In genomic region chr2:160062283-160063005, GRCh38 we compare ENCODE assay signal across 8 cellular contexts. TPM values are rescaled to one million over a fixed set of nuclear protein-coding genes. Genes with fewer than 3 reads are reported as not detected.
A peak's percentile ranks its signal among the peaks of the same experiment; 100 is the strongest.
DNase-seq lines count a peak whose midpoint lies in the region; ATAC-seq and TF ChIP-seq lines count a peak whose summit lies in the region.

PLA2R1 (minus strand) TSS chr2:160062615; CDS start chr2:160062403, 212 bp downstream.

- peak; percentile 84 for DNase-seq in AG20443 (ENCODE audit: low spot score)
- no peak for DNase-seq in MM.1S
- peak; percentile 79 for DNase-seq in colonic mucosa
- peak; percentile 86 for DNase-seq in left kidney (ENCODE audit: low read depth, low spot score)
- DNase-seq in T1000 (lab: John Stamatoyannopoulos, UW): no peak
- DNase-seq in NCI-H1092 treated with DMSO at 0.1 percent for 48 hours (lab: John Stamatoyannopoulos, UW): no peak

- H3K9me2 ChIP-seq in MM.1S (replicated peaks; ENCODE audit: insufficient read depth, low read length): no peaks in the 10 kb centered on the region

- no peak within 1 kb of the TSS; the same call in 1 of the 2 replicates for H3K4me3 ChIP-seq in MM.1S (ENCODE audit: low read length)
- peak within 1 kb of the TSS; percentile 71 for H3K4me3 ChIP-seq in colonic mucosa

- ATAC-seq in stimulated activated memory B cell treated with anti-CD40 and anti-IgM and Interleukin-4, amounts not matched to agents 10 μg/mL and 1 μg/mL and 100 μg/mL, for 72 hours: no peak
- no peak for ATAC-seq in GM18520 (IDR thresholded peaks at IDR 0.05; ENCODE audit: unreplicated experiment)

- H3K27ac Mint-ChIP-seq in stimulated activated memory B cell treated with anti-CD40 and anti-IgM and Interleukin-4, amounts not matched to agents 10 μg/mL and 1 μg/mL and 100 μg/mL, for 72 hours: no peak within 1 kb of the TSS

- H3K4me1 ChIP-seq in MM.1S (ENCODE audit: low read length) (no peaks in the 10 kb centered on the region), colonic mucosa (peaks cover 7% of the 10 kb centered on the region)

- no peaks in the 10 kb centered on the region for H4K20me1 ChIP-seq in MM.1S (ENCODE audit: insufficient read depth, low read length)

- H3F3A ChIP-seq in MM.1S (ENCODE audit: insufficient read depth, low read length): no peaks in the 10 kb centered on the region

- no peak within 1 kb of the TSS for H3K27ac ChIP-seq in MM.1S (ENCODE audit: low read length)
- peak within 1 kb of the TSS; percentile 9 for H3K27ac ChIP-seq in colonic mucosa

- H3K4me2 ChIP-seq in MM.1S (ENCODE audit: low read depth, low read length): no peak within 1 kb of the TSS; the same call in 1 of the 2 replicates

- H3K9me3 ChIP-seq in MM.1S (replicated peaks; ENCODE audit: insufficient read depth, low read length): no peaks in the 10 kb centered on the region
- H3K9me3 ChIP-seq in colonic mucosa: no peaks in the 10 kb centered on the region

- peaks cover 84% of the 10 kb centered on the region for H3K27me3 Mint-ChIP-seq in stimulated activated memory B cell treated with anti-CD40 and anti-IgM and Interleukin-4, amounts not matched to agents 10 μg/mL and 1 μg/mL and 100 μg/mL, for 72 hours

- H3K4me3 Mint-ChIP-seq in stimulated activated memory B cell treated with anti-CD40 and anti-IgM and Interleukin-4, amounts not matched to agents 10 μg/mL and 1 μg/mL and 100 μg/mL, for 72 hours: peak within 1 kb of the TSS; percentile 40

- H3K9me3 Mint-ChIP-seq in stimulated activated memory B cell treated with anti-CD40 and anti-IgM and Interleukin-4, amounts not matched to agents 10 μg/mL and 1 μg/mL and 100 μg/mL, for 72 hours: peaks cover 3% of the 10 kb centered on the region

- H3K4me1 Mint-ChIP-seq in stimulated activated memory B cell treated with anti-CD40 and anti-IgM and Interleukin-4, amounts not matched to agents 10 μg/mL and 1 μg/mL and 100 μg/mL, for 72 hours: peaks cover 10% of the 10 kb centered on the region

- H3K36me3 Mint-ChIP-seq in stimulated activated memory B cell treated with anti-CD40 and anti-IgM and Interleukin-4, amounts not matched to agents 10 μg/mL and 1 μg/mL and 100 μg/mL, for 72 hours: no peaks in the 10 kb centered on the region

- intact Hi-C loops in colonic mucosa (cut with DNase I): no loop called here

- H3K9ac ChIP-seq in MM.1S (ENCODE audit: low read length): no peak within 1 kb of the TSS
- peak within 1 kb of the TSS; percentile 58 to 85 for H3K9ac ChIP-seq in colonic mucosa (ENCODE audit: low read depth in 2 of 2, low read length in 2 of 2)

- H3K27me3 ChIP-seq in MM.1S (replicated peaks; ENCODE audit: insufficient read depth, low read length) (no peaks in the 10 kb centered on the region), colonic mucosa (no peaks in the 10 kb centered on the region)

- TF ChIP-seq CTCF in MM.1S (IDR thresholded peaks at IDR 0.05; ENCODE audit: low read length) (no peak), colonic mucosa (IDR thresholded peaks at IDR 0.05) (no peak)

- H3K36me3 ChIP-seq in MM.1S (replicated peaks; ENCODE audit: insufficient read depth, low read length) (no peaks in the 10 kb centered on the region), colonic mucosa (no peaks in the 10 kb centered on the region)

- no peaks in the 10 kb centered on the region for H3K79me2 ChIP-seq in MM.1S (ENCODE audit: low read length)

- H2AFZ ChIP-seq in MM.1S (ENCODE audit: low read length): 0 out of 2 replicates have a peak within 1 kb of the TSS, but pooled peaks have one; percentile 38

RNA-seq across cellular contexts. Expression of gene PLA2R1, which starts in this region (rescaled TPM):
- total RNA-seq in colonic mucosa: 1 to 10 TPM; 3.2 to 6.7 TPM

Comparison
In these comparisons a context has a peak if more than half of its experiments do, and no peak if none do; other contexts are left out.
1. DNase-seq: peak in AG20443 (single experiment), colonic mucosa (single experiment) and left kidney (single experiment); none in MM.1S (single experiment), T1000 (single experiment) and NCI-H1092 treated with DMSO at 0.1 percent for 48 hours (single experiment).